In genomic region chr15:100668321-100668690, GRCh38 we compare ENCODE assay signal across 16 cellular contexts.
DNase-seq lines count a peak whose midpoint lies in the region; ATAC-seq and TF ChIP-seq lines count a peak whose summit lies in the region.
"Had no signal": no experiment of that assay in that cellular context is flagged by ENCODE, and none has a peak within 500 bp of the region (broad histone marks: within the 10 kb centered on the region; RNA-seq: fewer than 3 reads in every experiment).

No MANE protein-coding gene starts in this region.

- H3K4me1 ChIP-seq in esophagus muscularis mucosa (peaks cover 0 to 19% (median 12%) of the 10 kb centered on the region in 4 donors), stomach (peaks cover 0 to 9% (median 0%) of the 10 kb centered on the region in 4 donors)

- no peak overlapping the region for H3K4me3 Mint-ChIP-seq in activated naive CD4-positive, alpha-beta T cell treated with anti-CD3 and anti-CD28 coated beads, Interleukin-2, amount 10 ng/mL, durations not matched to agents 7 days and 5 days
- no peak overlapping the region for H3K4me3 Mint-ChIP-seq in nephron

- DNase-seq in activated naive CD4-positive, alpha-beta T cell treated with anti-CD3 and anti-CD28 coated beads, Interleukin-2, amount 10 ng/mL, durations not matched to agents 7 days and 5 days, result no peak
- DNase-seq in activated naive CD4-positive, alpha-beta T cell treated with anti-CD3 and anti-CD28 coated beads, Interleukin-2, amount 50 U/mL, for 72 hours (ENCODE audit: low spot score in 2 of 2), result no peak
- no peak for DNase-seq in esophagus muscularis mucosa (ENCODE audit: extremely low spot score)
- DNase-seq in stomach, result no peak
- no peak for DNase-seq in mesenteric fat pad (ENCODE audit: low spot score)
- no peak for DNase-seq in NCI-H526 treated with DMSO at 0.1 percent for 48 hours (lab: John Stamatoyannopoulos, UW)
- DNase-seq: 8988T, C1 segment of cervical spinal cord, COR-L47, H7, Kasumi-1, NCI-H187 treated with DMSO at 0.1 percent for 48 hours, NCI-H2171 treated with DMSO at 0.1 percent for 48 hours, NCI-H510A had no signal

- TF ChIP-seq EP300 in esophagus muscularis mucosa (IDR thresholded peaks at IDR 0.05) (no peak), stomach (IDR thresholded peaks at IDR 0.05) (no peak)

- TF ChIP-seq CTCF in esophagus muscularis mucosa (IDR thresholded peaks at IDR 0.05) (no peak), nephron (IDR thresholded peaks at IDR 0.05; ENCODE audit: unreplicated experiment in 3 of 3) (no peak), stomach (IDR thresholded peaks at IDR 0.05) (no peak)

- H3K9me3 ChIP-seq in esophagus muscularis mucosa, result no peaks in the 10 kb centered on the region
- H3K9me3 ChIP-seq in stomach, result no peaks in the 10 kb centered on the region

- H3K27me3 ChIP-seq in esophagus muscularis mucosa (no peaks in the 10 kb centered on the region), stomach (peaks cover 0 to 15% (median 0%) of the 10 kb centered on the region in 3 donors)

- no peaks in the 10 kb centered on the region for H3K9me3 Mint-ChIP-seq in activated naive CD4-positive, alpha-beta T cell treated with anti-CD3 and anti-CD28 coated beads, Interleukin-2, amount 10 ng/mL, durations not matched to agents 7 days and 5 days
- H3K9me3 Mint-ChIP-seq in activated naive CD4-positive, alpha-beta T cell treated with anti-CD3 and anti-CD28 coated beads, Interleukin-2, amount 50 U/mL, for 72 hours, result no peaks in the 10 kb centered on the region
- no peaks in the 10 kb centered on the region for H3K9me3 Mint-ChIP-seq in nephron

- H3K27me3 Mint-ChIP-seq in activated naive CD4-positive, alpha-beta T cell treated with anti-CD3 and anti-CD28 coated beads, Interleukin-2, amount 10 ng/mL, durations not matched to agents 7 days and 5 days, result peaks cover 14% of the 10 kb centered on the region
- peaks cover 16% of the 10 kb centered on the region for H3K27me3 Mint-ChIP-seq in nephron (ENCODE audit: low read depth)

- CTCF ChIA-PET in activated naive CD4-positive, alpha-beta T cell treated with anti-CD3 and anti-CD28 coated beads, Interleukin-2, amount 10 ng/mL, durations not matched to agents 7 days and 5 days (lab: Charles Lee), result no interaction called here

- intact Hi-C loops in esophagus muscularis mucosa (cut with DNase I) (no loop called here), stomach (cut with DNase I; ENCODE audit: low total_unique reads) (no loop called here)

- TF ChIP-seq POLR2A in esophagus muscularis mucosa (IDR thresholded peaks at IDR 0.05; ENCODE audit: low read depth) (no peak), stomach (IDR thresholded peaks at IDR 0.05) (no peak)

- WGBS in esophagus muscularis mucosa, result 93% methylated on average over 7 of the region's 7 CpGs
- WGBS in stomach, 5 donors, result 62 to 71% (median 69%) methylated on average over 7 of the region's 7 CpGs

- H3K4me1 Mint-ChIP-seq in activated naive CD4-positive, alpha-beta T cell treated with anti-CD3 and anti-CD28 coated beads, Interleukin-2, amount 10 ng/mL, durations not matched to agents 7 days and 5 days, result no peaks in the 10 kb centered on the region
- H3K4me1 Mint-ChIP-seq in nephron, result peaks cover 37% of the 10 kb centered on the region

- H3K27ac ChIP-seq in esophagus muscularis mucosa (replicated peaks in 1 of 4) (peak overlapping the region; percentile 21 to 64 (median 50)), stomach (peak overlapping the region in 4 of 5 donors; percentile 7 to 70 (median 68))

- peak overlapping the region; percentile 38 for H3K27ac Mint-ChIP-seq in activated naive CD4-positive, alpha-beta T cell treated with anti-CD3 and anti-CD28 coated beads, Interleukin-2, amount 10 ng/mL, durations not matched to agents 7 days and 5 days
- H3K27ac Mint-ChIP-seq in activated naive CD4-positive, alpha-beta T cell treated with anti-CD3 and anti-CD28 coated beads, Interleukin-2, amount 50 U/mL, for 72 hours, result no peak overlapping the region
- H3K27ac Mint-ChIP-seq in nephron, result peak overlapping the region in 2 of 3 experiments; percentile 90 to 93

- no peaks in the 10 kb centered on the region for H3K36me3 Mint-ChIP-seq in activated naive CD4-positive, alpha-beta T cell treated with anti-CD3 and anti-CD28 coated beads, Interleukin-2, amount 10 ng/mL, durations not matched to agents 7 days and 5 days
- H3K36me3 Mint-ChIP-seq in activated naive CD4-positive, alpha-beta T cell treated with anti-CD3 and anti-CD28 coated beads, Interleukin-2, amount 50 U/mL, for 72 hours, result no peaks in the 10 kb centered on the region
- no peaks in the 10 kb centered on the region for H3K36me3 Mint-ChIP-seq in nephron (ENCODE audit: low read depth)

- no peak for ATAC-seq in activated naive CD4-positive, alpha-beta T cell treated with anti-CD3 and anti-CD28 coated beads, Interleukin-2, amount 50 U/mL, for 72 hours
- ATAC-seq in GM21529 (IDR thresholded peaks at IDR 0.05; ENCODE audit: unreplicated experiment), result no peak

- H3K36me3 ChIP-seq in esophagus muscularis mucosa, result no peaks in the 10 kb centered on the region
- no peaks in the 10 kb centered on the region for H3K36me3 ChIP-seq in stomach

- H3K4me3 ChIP-seq in esophagus muscularis mucosa (no peak overlapping the region), stomach (no peak overlapping the region)

Comparison
In these comparisons a context has a peak if more than half of its experiments do, and no peak if none do; other contexts are left out.
1. H3K27ac Mint-ChIP-seq: peak in activated naive CD4-positive, alpha-beta T cell treated with anti-CD3 and anti-CD28 coated beads, Interleukin-2, amount 10 ng/mL, durations not matched to agents 7 days and 5 days (single experiment) and nephron (2 of 3); none in activated naive CD4-positive, alpha-beta T cell treated with anti-CD3 and anti-CD28 coated beads, Interleukin-2, amount 50 U/mL, for 72 hours (0 of 2).